Comparison of ENCODE assay signal across 28 cellular contexts in the genomic region with DNA sequence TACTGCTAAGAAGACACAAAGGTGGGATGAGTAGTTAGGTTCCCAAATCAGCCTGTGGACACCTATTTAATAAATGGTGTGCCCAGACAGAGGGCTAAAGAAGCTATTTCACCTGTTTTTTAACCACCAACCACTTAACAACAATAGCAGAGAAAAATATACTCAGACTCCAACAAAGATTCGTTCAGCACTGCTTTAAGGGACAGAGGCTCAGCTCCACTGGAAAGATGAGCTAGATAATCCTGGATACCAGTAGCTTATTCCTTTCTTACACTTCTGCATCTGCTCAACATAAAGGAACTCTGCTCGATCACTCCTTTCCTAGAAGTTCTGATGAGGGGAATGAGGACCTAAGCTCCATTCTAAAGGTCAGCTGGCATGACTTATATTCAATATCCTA.
"Had no signal": no experiment of that assay in that cellular context is flagged by ENCODE, and none has a peak within 500 bp of the region (broad histone marks: within the 10 kb centered on the region; RNA-seq: fewer than 3 reads in every experiment).

No MANE protein-coding gene starts in this region.

- ATAC-seq: mucosa of descending colon, sciatic nerve had no signal

- H3K9me3 ChIP-seq: esophagus squamous epithelium, mucosa of descending colon, prostate gland, right atrium auricular region, stomach, testis, tibial artery had no signal

- H3K27ac Mint-ChIP-seq: dendritic cell treated with granulocyte-macrophage colony-stimulating factor and Interleukin-4, amounts not matched to agents 40 ng/mL and 50 ng/mL, for 4 days; endodermal cell; mesothelial cell of epicardium; nephron; type B pancreatic cell had no signal

- H3K4me2 ChIP-seq: smooth muscle cell had no signal

- FAIRE-seq: colon, keratinocyte had no signal

- DNase-seq: effector CD8-positive, alpha-beta T cell; endodermal cell; esophagus squamous epithelium; foreskin melanocyte; mesenchymal stem cell; mucosa of descending colon; naive B cell; nucleus accumbens; stimulated activated CD4-positive, alpha-beta T cell treated with anti-CD3 and anti-CD28 coated beads, Interleukin-12 subunit alpha, Interleukin-12 subunit beta, amount 100 ng/mL, for 4 hours; stimulated activated CD4-positive, alpha-beta T cell treated with anti-CD3 and anti-CD28 coated beads, Interleukin-1b, Interleukin-23, amount 100 ng/mL, for 48 hours; stimulated activated CD4-positive, alpha-beta T cell treated with anti-CD3 and anti-CD28 coated beads, Interleukin-4, amount 100 ng/mL, for 1 hour; stimulated activated CD8-positive, alpha-beta memory T cell treated with anti-CD3 and anti-CD28 coated beads, Interleukin-4, amount 100 ng/mL, for 48 hours; stimulated activated naive CD4-positive, alpha-beta T cell treated with Interleukin-2 at 50 U/mL for 16 hours; stomach; testis; tibial artery had no signal

- H3K4me1 Mint-ChIP-seq: endodermal cell, mesothelial cell of epicardium, nephron had no signal

- H3K9me3 Mint-ChIP-seq: dendritic cell treated with granulocyte-macrophage colony-stimulating factor and Interleukin-4, amounts not matched to agents 40 ng/mL and 50 ng/mL, for 4 days; endodermal cell; mesothelial cell of epicardium; naive B cell; nephron; type B pancreatic cell had no signal

- H3K27me3 Mint-ChIP-seq: dendritic cell treated with granulocyte-macrophage colony-stimulating factor and Interleukin-4, amounts not matched to agents 40 ng/mL and 50 ng/mL, for 4 days; naive B cell; type B pancreatic cell had no signal

- H3K27me3 ChIP-seq: esophagus squamous epithelium, right atrium auricular region, stomach, testis, tibial artery had no signal

- H3K27ac ChIP-seq: epithelial cell of prostate, esophagus squamous epithelium, prostate gland, right atrium auricular region, stomach, testis, tibial artery had no signal

- H3K4me3 ChIP-seq: esophagus squamous epithelium, lung, mucosa of descending colon, prostate gland, right atrium auricular region, smooth muscle cell, stomach, testis, tibial artery had no signal

- H3K4me1 ChIP-seq: esophagus squamous epithelium, prostate gland, right atrium auricular region, stomach, testis, tibial artery had no signal

- H3K4me3 Mint-ChIP-seq: dendritic cell treated with granulocyte-macrophage colony-stimulating factor and Interleukin-4, amounts not matched to agents 40 ng/mL and 50 ng/mL, for 4 days; endodermal cell; mesothelial cell of epicardium; naive B cell; nephron; type B pancreatic cell had no signal
